Comparison of ENCODE assay signal across 7 cellular contexts in the genomic region with DNA sequence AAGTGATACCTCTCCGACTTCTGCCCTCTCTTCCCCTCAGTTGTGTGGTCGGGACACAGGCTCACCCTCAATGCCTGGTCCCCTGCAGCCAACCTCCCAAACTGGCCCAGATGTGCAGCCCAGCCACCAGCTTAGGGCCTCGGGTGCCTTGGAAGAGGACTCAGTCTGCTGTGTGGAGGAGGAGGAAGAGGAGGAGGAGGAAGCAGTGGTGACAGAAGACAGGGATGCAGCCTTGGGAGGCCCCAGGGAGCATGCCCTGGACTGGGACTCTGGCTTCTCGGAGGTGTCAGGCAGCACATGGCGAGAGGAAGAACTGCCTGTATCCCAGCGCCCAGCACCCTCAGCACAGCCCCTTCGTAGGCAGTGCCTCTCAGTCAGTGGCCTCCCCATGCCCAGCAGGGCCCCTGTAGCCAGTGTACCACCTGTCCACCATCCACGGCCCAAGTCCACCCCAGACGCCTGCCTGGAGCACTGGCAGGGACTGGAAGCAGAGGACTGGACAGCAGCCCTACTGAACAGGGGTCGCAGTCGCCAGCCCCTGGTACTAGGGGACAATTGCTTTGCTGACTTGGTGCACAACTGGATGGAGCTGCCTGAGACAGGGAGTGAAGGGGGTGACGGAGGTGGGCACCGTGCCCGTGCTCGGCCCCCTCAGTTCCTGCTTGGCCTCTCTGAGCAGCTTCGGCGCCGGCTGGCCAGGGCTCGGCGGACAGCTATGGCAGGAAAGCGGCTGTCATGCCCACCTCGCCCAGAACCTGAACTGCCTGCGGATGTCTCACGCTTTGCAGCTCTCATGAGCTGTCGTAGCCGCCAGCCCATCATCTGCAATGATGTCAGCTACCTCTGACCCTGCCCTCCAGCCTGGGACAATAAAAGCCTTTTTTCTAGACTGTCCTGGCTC. TPM values are rescaled to one million over a fixed set of nuclear protein-coding genes. Genes with fewer than 3 reads are reported as not detected.
DNase-seq lines count a peak whose midpoint lies in the region; ATAC-seq and TF ChIP-seq lines count a peak whose summit lies in the region.
"Had no signal": no experiment of that assay in that cellular context is flagged by ENCODE, and none has a peak within 500 bp of the region (broad histone marks: within the 10 kb centered on the region; RNA-seq: fewer than 3 reads in every experiment).

No MANE protein-coding gene starts in this region.

- H3K4me1 Mint-ChIP-seq in IgD-negative memory B cell = peaks cover 27 to 41% (median 40%) of the 10 kb centered on the region in 3 donors

- TF ChIP-seq CTCF in colonic mucosa (IDR thresholded peaks at IDR 0.05) (no peak), psoas muscle (IDR thresholded peaks at IDR 0.05) (no peak)

- H3K27ac Mint-ChIP-seq in IgD-negative memory B cell = peak overlapping the region; percentile 90 to 97 (median 96)

- intact Hi-C loops in colonic mucosa (cut with DNase I) = no loop called here
- intact Hi-C loops in psoas muscle (cut with DNase I) = loop anchor here (5.0 kb wide), 1 partner anchor 103 kb away; no protein-coding TSS in a partner anchor

- H3K36me3 ChIP-seq in colonic mucosa (no peaks in the 10 kb centered on the region), psoas muscle (ENCODE audit: insufficient read depth in 1 of 2, low read depth in 1 of 2) (peaks cover 0 to 7% of the 10 kb centered on the region in 2 donors)

- 49 to 56% (median 51%) methylated on average over 26 of the region's 26 CpGs for WGBS in psoas muscle, 3 donors

- H3K9me3 Mint-ChIP-seq in IgD-negative memory B cell = no peaks in the 10 kb centered on the region

- H3K9me3 ChIP-seq in colonic mucosa = no peaks in the 10 kb centered on the region
- no peaks in the 10 kb centered on the region for H3K9me3 ChIP-seq in psoas muscle

- peak overlapping the region; percentile 79 for H3K27ac ChIP-seq in colonic mucosa
- peak overlapping the region; percentile 93 for H3K27ac ChIP-seq in psoas muscle
- H3K27ac ChIP-seq: KMS-11 had no signal

- H3K9ac ChIP-seq in colonic mucosa (ENCODE audit: low read depth in 2 of 2, low read length in 2 of 2) = peak overlapping the region; percentile 63

- H3K4me3 ChIP-seq in colonic mucosa = peak overlapping the region; percentile 62
- peak overlapping the region; percentile 76 for H3K4me3 ChIP-seq in psoas muscle

- ATAC-seq in psoas muscle = no peak

- H3K27me3 ChIP-seq in colonic mucosa = peaks cover 7% of the 10 kb centered on the region
- no peaks in the 10 kb centered on the region for H3K27me3 ChIP-seq in psoas muscle (ENCODE audit: insufficient read depth in 3 of 3, low read length in 2 of 3)

- no peaks in the 10 kb centered on the region for H3K36me3 Mint-ChIP-seq in IgD-negative memory B cell

- H3K4me1 ChIP-seq in colonic mucosa (peaks cover 5% of the 10 kb centered on the region), psoas muscle (peaks cover 38% of the 10 kb centered on the region)

- peak overlapping the region; percentile 92 to 95 (median 93) for H3K4me3 Mint-ChIP-seq in IgD-negative memory B cell

- DNase-seq in colonic mucosa (no peak), psoas muscle (peak; percentile 43 to 60), AG20443 (ENCODE audit: low spot score) (no peak), NCI-H187 (lab: John Stamatoyannopoulos, UW) (no peak)
- DNase-seq in stimulated activated CD4-positive, alpha-beta T cell treated with anti-CD3 and anti-CD28 coated beads, Interleukin-1b, Interleukin-23, amount 100 ng/mL, for 48 hours = no peak

- H3K27me3 Mint-ChIP-seq in IgD-negative memory B cell = peaks cover 3% of the 10 kb centered on the region

RNA-seq across cellular contexts. Expression of a gene that starts 1.3 kb away (rescaled TPM):
- polyA plus RNA-seq in IgD-negative memory B cell (35.5 TPM), psoas muscle (1 to 10 TPM; 2.4 to 5.2 (median 3.6) TPM)
- total RNA-seq in colonic mucosa (under 1 TPM; 0.57 to 0.88 TPM), psoas muscle (10 to 100 TPM in 1 of 4 donors, 1 to 10 TPM in 3; 2.2 to 20.1 (median 3.6) TPM)

RNA-seq across cellular contexts. Expression of a gene that starts 4.7 kb away (rescaled TPM):
- polyA plus RNA-seq in IgD-negative memory B cell (not detected), psoas muscle (under 1 TPM in 2 of 3 donors, not detected in 1; 0.03 to 0.28 TPM)
- total RNA-seq in colonic mucosa (not detected), psoas muscle (not detected)

RNA-seq across cellular contexts. Expression of a gene that starts 9.4 kb away (rescaled TPM):
- polyA plus RNA-seq in IgD-negative memory B cell = 61.5 TPM
- total RNA-seq in colonic mucosa = 10 to 100 TPM; 67.4 to 88.3 TPM
- 10 to 100 TPM in 1 of 4 donors, 1 to 10 TPM in 3; 4.9 to 10.4 (median 7.3) TPM for total RNA-seq in psoas muscle
- polyA plus RNA-seq in psoas muscle = 1 to 10 TPM; 3.3 to 4.2 (median 4.1) TPM

RNA-seq across cellular contexts. Expression of a gene that starts 18.0 kb away (rescaled TPM):
- 28.7 TPM for polyA plus RNA-seq in IgD-negative memory B cell
- 10 to 100 TPM; 26.8 to 33.7 TPM for total RNA-seq in colonic mucosa
- 10 to 100 TPM; 11.6 to 16.1 (median 13.1) TPM for total RNA-seq in psoas muscle
- polyA plus RNA-seq in psoas muscle = 10 to 100 TPM in 1 of 3 donors, 1 to 10 TPM in 2; 9.1 to 15.5 (median 9.5) TPM

RNA-seq across cellular contexts. Expression of a gene that starts 52.0 kb away (rescaled TPM):
- 5.4 TPM for polyA plus RNA-seq in IgD-negative memory B cell
- total RNA-seq in colonic mucosa = 10 to 100 TPM in 1 of 2 donors, 1 to 10 TPM in 1; 3.6 to 19.7 TPM
- 1 to 10 TPM in 2 of 4 donors, under 1 TPM in 2; 0.36 to 1.2 (median 0.81) TPM for total RNA-seq in psoas muscle
- polyA plus RNA-seq in psoas muscle = 1 to 10 TPM; 1.3 to 4.6 (median 2.0) TPM

Comparison
In these comparisons a context has a peak if more than half of its experiments do, and no peak if none do; other contexts are left out.
1. DNase-seq: peak in psoas muscle (2 of 2); none in colonic mucosa (single experiment), stimulated activated CD4-positive, alpha-beta T cell treated with anti-CD3 and anti-CD28 coated beads, Interleukin-1b, Interleukin-23, amount 100 ng/mL, for 48 hours (single experiment), AG20443 (single experiment) and NCI-H187 (0 of 2).
2. RNA of a gene that starts 9.4 kb away (total RNA-seq): 67.4 to 88.3 TPM in colonic mucosa; 4.9 to 10.4 TPM in psoas muscle; every median in the first group is over 4 times any median in the second.